Comparison of ENCODE assay signal across 1 cellular context in the genomic region with DNA sequence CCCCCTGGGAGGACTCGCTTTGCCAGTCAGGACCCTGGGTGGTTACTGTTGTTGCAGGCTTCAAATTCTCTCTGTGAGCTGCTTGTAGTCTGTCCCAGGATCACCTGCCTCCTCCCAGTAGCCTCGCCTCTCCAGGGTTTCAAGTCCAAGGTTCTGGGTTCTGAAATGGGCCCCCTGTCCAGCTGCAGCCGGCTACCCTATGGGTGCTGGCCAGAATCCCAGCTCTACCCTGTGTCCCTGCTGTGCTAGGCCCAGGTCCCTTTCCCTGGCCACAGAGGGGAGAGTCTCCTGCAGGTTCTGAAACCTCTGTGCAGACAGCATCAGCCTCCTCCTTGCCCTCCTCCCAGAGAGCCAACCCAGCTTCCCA.
TF ChIP-seq lines count a peak whose summit lies in the region.

No MANE protein-coding gene starts in this region.

TF ChIP-seq in SK-N-SH treated with all-trans-retinoic acid at 6 μM for 48 hours, 23 proteins besides CTCF, POLR2A, EP300 and RAD21:
- TF ChIP-seq SNAI2 (CRISPR knock-in tag; IDR thresholded peaks at IDR 0.05) (no peak), TCF4 (CRISPR knock-in tag; IDR thresholded peaks at IDR 0.05; ENCODE audit: borderline replicate concordance) (no peak), ESRRG (CRISPR knock-in tag; IDR thresholded peaks at IDR 0.05) (no peak), ZNF70 (CRISPR knock-in tag; IDR thresholded peaks at IDR 0.05) (no peak)
- TF ChIP-seq, protein P1, sequence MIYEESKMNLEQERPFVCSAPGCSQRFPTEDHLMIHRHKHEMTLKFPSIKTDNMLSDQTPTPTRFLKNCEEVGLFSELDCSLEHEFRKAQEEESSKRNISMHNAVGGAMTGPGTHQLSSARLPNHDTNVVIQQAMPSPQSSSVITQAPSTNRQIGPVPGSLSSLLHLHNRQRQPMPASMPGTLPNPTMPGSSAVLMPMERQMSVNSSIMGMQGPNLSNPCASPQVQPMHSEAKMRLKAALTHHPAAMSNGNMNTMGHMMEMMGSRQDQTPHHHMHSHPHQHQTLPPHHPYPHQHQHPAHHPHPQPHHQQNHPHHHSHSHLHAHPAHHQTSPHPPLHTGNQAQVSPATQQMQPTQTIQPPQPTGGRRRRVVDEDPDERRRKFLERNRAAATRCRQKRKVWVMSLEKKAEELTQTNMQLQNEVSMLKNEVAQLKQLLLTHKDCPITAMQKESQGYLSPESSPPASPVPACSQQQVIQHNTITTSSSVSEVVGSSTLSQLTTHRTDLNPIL (CRISPR knock-in tag; IDR thresholded peaks at IDR 0.05; ENCODE audit: low read depth): no peak
- TF ChIP-seq, protein P2, sequence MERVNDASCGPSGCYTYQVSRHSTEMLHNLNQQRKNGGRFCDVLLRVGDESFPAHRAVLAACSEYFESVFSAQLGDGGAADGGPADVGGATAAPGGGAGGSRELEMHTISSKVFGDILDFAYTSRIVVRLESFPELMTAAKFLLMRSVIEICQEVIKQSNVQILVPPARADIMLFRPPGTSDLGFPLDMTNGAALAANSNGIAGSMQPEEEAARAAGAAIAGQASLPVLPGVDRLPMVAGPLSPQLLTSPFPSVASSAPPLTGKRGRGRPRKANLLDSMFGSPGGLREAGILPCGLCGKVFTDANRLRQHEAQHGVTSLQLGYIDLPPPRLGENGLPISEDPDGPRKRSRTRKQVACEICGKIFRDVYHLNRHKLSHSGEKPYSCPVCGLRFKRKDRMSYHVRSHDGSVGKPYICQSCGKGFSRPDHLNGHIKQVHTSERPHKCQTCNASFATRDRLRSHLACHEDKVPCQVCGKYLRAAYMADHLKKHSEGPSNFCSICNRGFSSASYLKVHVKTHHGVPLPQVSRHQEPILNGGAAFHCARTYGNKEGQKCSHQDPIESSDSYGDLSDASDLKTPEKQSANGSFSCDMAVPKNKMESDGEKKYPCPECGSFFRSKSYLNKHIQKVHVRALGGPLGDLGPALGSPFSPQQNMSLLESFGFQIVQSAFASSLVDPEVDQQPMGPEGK (CRISPR knock-in tag; IDR thresholded peaks at IDR 0.05; ENCODE audit: borderline replicate concordance): no peak
TF ChIP-seq in SK-N-SH treated with all-trans-retinoic acid at 6 μM for 48 hours: peak in this region for 0.
